In the genomic region with DNA sequence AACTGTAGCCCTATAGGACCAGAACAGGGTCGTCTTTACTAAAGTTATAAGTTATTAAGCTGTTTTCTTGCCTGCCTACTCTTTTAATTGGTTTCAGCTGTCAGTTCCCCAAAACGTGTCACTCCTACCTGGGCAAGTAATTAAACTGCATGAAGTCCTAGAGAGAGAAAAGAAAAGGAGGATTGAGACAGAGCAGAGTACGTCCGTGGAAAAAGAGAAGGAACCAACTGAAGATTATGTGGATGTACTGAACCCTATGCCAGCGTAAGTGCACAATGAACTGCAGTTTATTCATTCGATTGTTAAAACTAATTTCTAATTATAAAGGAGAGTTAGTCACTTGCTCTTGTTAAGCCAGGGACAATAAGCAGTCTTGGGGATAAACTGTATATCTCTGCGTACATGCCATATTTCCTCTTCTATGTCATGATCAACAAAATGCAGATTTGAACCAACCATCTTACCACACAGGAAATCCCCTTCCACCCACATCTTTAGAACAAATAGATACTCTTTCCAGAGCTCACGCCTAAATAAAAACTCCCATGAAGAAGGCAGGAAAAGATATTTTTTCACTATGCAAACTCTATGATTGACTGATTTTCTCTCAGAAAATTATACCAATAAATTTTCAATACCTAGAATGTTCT, we compare ENCODE assay signal across 13 cellular contexts. TPM values are rescaled to one million over a fixed set of nuclear protein-coding genes. Genes with fewer than 3 reads are reported as not detected.
A peak's percentile ranks its signal among the peaks of the same experiment; 100 is the strongest.
DNase-seq lines count a peak whose midpoint lies in the region; ATAC-seq and TF ChIP-seq lines count a peak whose summit lies in the region.
"Had no signal": no experiment of that assay in that cellular context is flagged by ENCODE, and none has a peak within 500 bp of the region (broad histone marks: within the 10 kb centered on the region; RNA-seq: fewer than 3 reads in every experiment).

No MANE protein-coding gene starts in this region.

- DNase-seq in activated B cell treated with CpG ODN at 0.5 μM for 24 hours, result no peak
- DNase-seq in hypothalamus (lab: John Stamatoyannopoulos, UW), result no peak
- DNase-seq in NCI-H187 treated with DMSO at 0.1 percent for 48 hours (lab: John Stamatoyannopoulos, UW), result no peak
- no peak for DNase-seq in H7
- DNase-seq: activated gamma-delta T cell treated with Interleukin-2 at 50 U/mL for 16 hours, upper lobe of left lung had no signal

- POLR2A ChIA-PET in activated B cell treated with CpG ODN at 0.5 μM for 24 hours (lab: Charles Lee), result interaction anchor here (0.7 to 1.8 kb wide), 5 partner anchors 21 to 118 kb away, joined by 3 to 13 read pairs (median 4); a partner anchor contains a TSS

- TF ChIP-seq CTCF in activated B cell treated with CpG ODN at 0.5 μM for 24 hours (IDR thresholded peaks at IDR 0.05), result no peak

- intact Hi-C loops in activated B cell treated with CpG ODN at 0.5 μM for 24 hours (cut with micrococcal nuclease), result loop anchor here (1.0 to 2.0 kb wide), 2 partner anchors 13 to 23 kb away; a partner anchor contains a TSS

- no peak overlapping the region; the same call in 1 of the 2 replicates for H3K4me3 ChIP-seq in BLaER1
- no peak overlapping the region for H3K4me3 ChIP-seq in H7 (ENCODE audit: insufficient read depth, low read depth, low read length)
- H3K4me3 ChIP-seq: lung, upper lobe of left lung had no signal

- peak; percentile 49 for ATAC-seq in GM18868 (IDR thresholded peaks at IDR 0.05; ENCODE audit: unreplicated experiment)
- ATAC-seq in HG02884 (IDR thresholded peaks at IDR 0.05; ENCODE audit: unreplicated experiment), result peak; percentile 51
- peak; percentile 81 for ATAC-seq in activated B cell treated with CpG ODN at 0.5 μM for 24 hours (ENCODE audit: low read depth)
- no peak for ATAC-seq in SK-N-SH treated with all-trans-retinoic acid at 6 μM for 48 hours

- no peaks in the 10 kb centered on the region for H3K27me3 ChIP-seq in BLaER1
- H3K27me3 ChIP-seq in H7 (ENCODE audit: control insufficient read depth, insufficient read depth, low read length), result no peaks in the 10 kb centered on the region
- H3K27me3 ChIP-seq: upper lobe of left lung had no signal

- no peaks in the 10 kb centered on the region for H4K20me1 ChIP-seq in BLaER1

- H3K4me2 ChIP-seq in BLaER1, result peak overlapping the region; percentile 82

- peak overlapping the region; percentile 55 for H3K4me3 Mint-ChIP-seq in activated B cell treated with CpG ODN at 0.5 μM for 24 hours

- H3K36me3 ChIP-seq in BLaER1 (no peaks in the 10 kb centered on the region), H7 (replicated peaks; ENCODE audit: control insufficient read depth, insufficient read depth, low read length) (no peaks in the 10 kb centered on the region)
- H3K36me3 ChIP-seq: upper lobe of left lung had no signal

- peak overlapping the region; percentile 83 for H3K27ac Mint-ChIP-seq in activated B cell treated with CpG ODN at 0.5 μM for 24 hours

- peaks cover 46% of the 10 kb centered on the region for H3K4me1 Mint-ChIP-seq in activated B cell treated with CpG ODN at 0.5 μM for 24 hours

- peaks cover 68% of the 10 kb centered on the region for H3K36me3 Mint-ChIP-seq in activated B cell treated with CpG ODN at 0.5 μM for 24 hours (ENCODE audit: low read depth)

- CTCF ChIA-PET in activated B cell treated with CpG ODN at 0.5 μM for 24 hours (lab: Charles Lee), result interaction anchor here (0.9 kb wide), 1 partner anchor 24 kb away, joined by 6 read pairs; no protein-coding TSS in a partner anchor

- H3K27me3 Mint-ChIP-seq in activated B cell treated with CpG ODN at 0.5 μM for 24 hours, result no peaks in the 10 kb centered on the region

- H3K9me3 ChIP-seq in BLaER1, result no peaks in the 10 kb centered on the region
- H3K9me3 ChIP-seq: upper lobe of left lung had no signal

- no peak overlapping the region for H3K9ac ChIP-seq in BLaER1

- no peaks in the 10 kb centered on the region for H3K9me3 Mint-ChIP-seq in activated B cell treated with CpG ODN at 0.5 μM for 24 hours

- H3K27ac ChIP-seq in BLaER1, result peak overlapping the region; percentile 34; the same call in 1 of the 2 replicates
- H3K27ac ChIP-seq: upper lobe of left lung had no signal

- peaks cover 36% of the 10 kb centered on the region for H3K4me1 ChIP-seq in BLaER1
- H3K4me1 ChIP-seq: upper lobe of left lung had no signal

TF ChIP-seq in SK-N-SH treated with all-trans-retinoic acid at 6 μM for 48 hours, 23 proteins besides CTCF, POLR2A, EP300 and RAD21:
- TF ChIP-seq CSDC2 (CRISPR knock-in tag; IDR thresholded peaks at IDR 0.05) (no peak), TOX (CRISPR knock-in tag; IDR thresholded peaks at IDR 0.05; ENCODE audit: borderline replicate concordance) (no peak), ZFP30 (CRISPR knock-in tag; IDR thresholded peaks at IDR 0.05) (no peak)
- TF ChIP-seq, protein P1, sequence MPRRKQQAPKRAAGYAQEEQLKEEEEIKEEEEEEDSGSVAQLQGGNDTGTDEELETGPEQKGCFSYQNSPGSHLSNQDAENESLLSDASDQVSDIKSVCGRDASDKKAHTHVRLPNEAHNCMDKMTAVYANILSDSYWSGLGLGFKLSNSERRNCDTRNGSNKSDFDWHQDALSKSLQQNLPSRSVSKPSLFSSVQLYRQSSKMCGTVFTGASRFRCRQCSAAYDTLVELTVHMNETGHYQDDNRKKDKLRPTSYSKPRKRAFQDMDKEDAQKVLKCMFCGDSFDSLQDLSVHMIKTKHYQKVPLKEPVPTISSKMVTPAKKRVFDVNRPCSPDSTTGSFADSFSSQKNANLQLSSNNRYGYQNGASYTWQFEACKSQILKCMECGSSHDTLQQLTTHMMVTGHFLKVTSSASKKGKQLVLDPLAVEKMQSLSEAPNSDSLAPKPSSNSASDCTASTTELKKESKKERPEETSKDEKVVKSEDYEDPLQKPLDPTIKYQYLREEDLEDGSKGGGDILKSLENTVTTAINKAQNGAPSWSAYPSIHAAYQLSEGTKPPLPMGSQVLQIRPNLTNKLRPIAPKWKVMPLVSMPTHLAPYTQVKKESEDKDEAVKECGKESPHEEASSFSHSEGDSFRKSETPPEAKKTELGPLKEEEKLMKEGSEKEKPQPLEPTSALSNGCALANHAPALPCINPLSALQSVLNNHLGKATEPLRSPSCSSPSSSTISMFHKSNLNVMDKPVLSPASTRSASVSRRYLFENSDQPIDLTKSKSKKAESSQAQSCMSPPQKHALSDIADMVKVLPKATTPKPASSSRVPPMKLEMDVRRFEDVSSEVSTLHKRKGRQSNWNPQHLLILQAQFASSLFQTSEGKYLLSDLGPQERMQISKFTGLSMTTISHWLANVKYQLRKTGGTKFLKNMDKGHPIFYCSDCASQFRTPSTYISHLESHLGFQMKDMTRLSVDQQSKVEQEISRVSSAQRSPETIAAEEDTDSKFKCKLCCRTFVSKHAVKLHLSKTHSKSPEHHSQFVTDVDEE (CRISPR knock-in tag; IDR thresholded peaks at IDR 0.05), result no peak

RNA-seq across cellular contexts. Expression of a gene that starts 22.8 kb away (rescaled TPM):
- total RNA-seq in activated B cell treated with CpG ODN at 0.5 μM for 24 hours, result 46.4 and 50.3 TPM in 2 replicates
- not detected in 2 replicates for total RNA-seq in H7 (2014; rRNA removed; shearing (Covaris generic))
- total RNA-seq: endothelial cell of umbilical vein, H4 had no signal

RNA-seq across cellular contexts. Expression of a gene that starts 36.0 kb away (rescaled TPM):
- total RNA-seq in activated B cell treated with CpG ODN at 0.5 μM for 24 hours, result 40.5 and 46.0 TPM in 2 replicates
- total RNA-seq in H7 (2014; rRNA removed; shearing (Covaris generic)), result 9.7 and 16.9 TPM in 2 replicates

Comparison
In these comparisons a context has a peak if more than half of its experiments do, and no peak if none do; other contexts are left out.
1. RNA of a gene that starts 22.8 kb away (total RNA-seq): 46.4 to 50.3 TPM in activated B cell treated with CpG ODN at 0.5 μM for 24 hours; not detected in H7; every median in the first group is over 10 times any median in the second.